Comparison of ENCODE assay signal across 22 cellular contexts in the genomic region with DNA sequence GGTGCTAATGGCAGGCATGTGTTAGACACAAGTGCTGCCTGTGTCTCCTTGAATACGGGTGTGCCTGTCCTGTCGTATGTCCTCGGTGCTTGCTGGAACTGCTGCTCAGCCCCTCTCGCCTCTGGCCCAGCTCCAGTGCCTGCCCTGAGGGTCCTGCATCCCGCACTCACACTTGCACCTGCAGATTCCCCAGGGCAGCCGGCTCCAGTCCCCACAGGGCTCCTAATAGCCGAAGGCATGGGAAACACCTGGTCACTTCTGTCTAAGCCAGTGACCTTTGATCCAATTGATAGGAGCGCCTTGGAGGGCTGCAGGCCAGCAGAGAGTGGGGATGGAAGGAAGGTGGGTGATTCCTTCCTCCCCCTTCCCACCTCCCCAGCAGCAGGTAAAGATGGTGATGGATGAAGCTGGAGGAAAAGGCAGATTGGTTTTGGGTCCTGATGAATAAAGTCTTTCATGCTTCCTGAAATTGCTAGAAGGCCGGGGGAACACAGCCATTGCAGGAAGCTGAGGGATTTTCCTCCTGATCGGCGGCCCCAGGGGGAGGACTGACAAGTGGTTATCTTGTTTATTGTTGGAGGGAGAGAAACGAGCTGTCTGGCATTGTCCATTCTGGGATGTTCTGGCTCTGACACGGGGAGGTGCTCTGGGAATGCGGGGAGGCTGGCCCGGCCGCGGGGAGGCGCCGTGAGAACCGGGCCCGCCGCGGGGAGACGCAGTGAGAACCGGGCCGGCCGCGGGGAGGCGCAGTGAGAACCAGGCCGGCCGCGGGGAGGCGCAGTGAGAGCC.
"Had no signal": no experiment of that assay in that cellular context is flagged by ENCODE, and none has a peak within 500 bp of the region (broad histone marks: within the 10 kb centered on the region; RNA-seq: fewer than 3 reads in every experiment).

No MANE protein-coding gene starts in this region.

- H3K9me3 ChIP-seq: colonic mucosa, psoas muscle, stomach had no signal

- H3K4me1 ChIP-seq: colonic mucosa, psoas muscle had no signal

- H3K4me3 ChIP-seq: colonic mucosa, psoas muscle, skin epidermis, stomach had no signal

- H3K27me3 ChIP-seq: brain microvascular endothelial cell, colonic mucosa had no signal

- H3K4me1 Mint-ChIP-seq: activated CD4-positive, alpha-beta T cell treated with anti-CD3 and anti-CD28 coated beads, Interleukin-2, amount 10 ng/mL, durations not matched to agents 24 days and 14 days; activated naive CD8-positive, alpha-beta T cell treated with anti-CD3 and anti-CD28 coated beads, Interleukin-2, amount 50 U/mL, for 24 hours had no signal

- H3K36me3 Mint-ChIP-seq: naive thymus-derived CD8-positive, alpha-beta T cell; type B pancreatic cell had no signal

- ATAC-seq: activated CD8-positive, alpha-beta T cell treated with anti-CD3 and anti-CD28 coated beads for 36 hours; activated naive CD8-positive, alpha-beta T cell treated with anti-CD3 and anti-CD28 coated beads, Interleukin-2, amount 50 U/mL, for 24 hours; naive thymus-derived CD8-positive, alpha-beta T cell; psoas muscle; right cardiac atrium had no signal

- H3K27ac Mint-ChIP-seq: activated CD4-positive, alpha-beta T cell treated with anti-CD3 and anti-CD28 coated beads, Interleukin-2, amount 10 ng/mL, durations not matched to agents 24 days and 14 days; activated CD8-positive, alpha-beta T cell treated with anti-CD3 and anti-CD28 coated beads for 36 hours; activated naive CD8-positive, alpha-beta T cell treated with anti-CD3 and anti-CD28 coated beads, Interleukin-2, amount 50 U/mL, for 24 hours; activated T-cell treated with anti-CD3 and anti-CD28 coated beads, Interleukin-2, amount 50 U/mL, for 24 hours; activated T-helper 2 cell treated with anti-CD3 and anti-CD28 coated beads, Interferon-gamma antibody, Interleukin-2, Interleukin-4, amounts not matched to agents 10 μg/mL and 5 μg/mL and 100 μg/mL, durations not matched to agents 14 hours and 24 hours and 36 hours; endodermal cell; naive thymus-derived CD8-positive, alpha-beta T cell; type B pancreatic cell had no signal

- H3K36me3 ChIP-seq: brain microvascular endothelial cell, colonic mucosa, stomach had no signal

- H3K9me3 Mint-ChIP-seq: activated CD4-positive, alpha-beta T cell treated with anti-CD3 and anti-CD28 coated beads, Interleukin-2, amount 10 ng/mL, durations not matched to agents 24 days and 14 days; activated CD8-positive, alpha-beta T cell treated with anti-CD3 and anti-CD28 coated beads for 36 hours; activated naive CD8-positive, alpha-beta T cell treated with anti-CD3 and anti-CD28 coated beads, Interleukin-2, amount 50 U/mL, for 24 hours; activated T-cell treated with anti-CD3 and anti-CD28 coated beads, Interleukin-2, amount 50 U/mL, for 24 hours; activated T-helper 2 cell treated with anti-CD3 and anti-CD28 coated beads, Interferon-gamma antibody, Interleukin-2, Interleukin-4, amounts not matched to agents 10 μg/mL and 5 μg/mL and 100 μg/mL, durations not matched to agents 14 hours and 24 hours and 36 hours; type B pancreatic cell had no signal

- H3K27me3 Mint-ChIP-seq: activated CD4-positive, alpha-beta T cell treated with anti-CD3 and anti-CD28 coated beads, Interleukin-2, amount 10 ng/mL, durations not matched to agents 24 days and 14 days; activated T-cell treated with anti-CD3 and anti-CD28 coated beads, Interleukin-2, amount 50 U/mL, for 24 hours had no signal

- H3K4me3 Mint-ChIP-seq: activated CD4-positive, alpha-beta T cell treated with anti-CD3 and anti-CD28 coated beads, Interleukin-2, amount 10 ng/mL, durations not matched to agents 24 days and 14 days; activated CD8-positive, alpha-beta T cell treated with anti-CD3 and anti-CD28 coated beads for 36 hours; activated naive CD8-positive, alpha-beta T cell treated with anti-CD3 and anti-CD28 coated beads, Interleukin-2, amount 50 U/mL, for 24 hours; activated T-cell treated with anti-CD3 and anti-CD28 coated beads, Interleukin-2, amount 50 U/mL, for 24 hours; endodermal cell; naive thymus-derived CD8-positive, alpha-beta T cell; type B pancreatic cell had no signal

- DNase-seq: activated CD4-positive, alpha-beta T cell treated with anti-CD3 and anti-CD28 coated beads, Interleukin-2, amount 10 ng/mL, durations not matched to agents 24 days and 14 days; activated CD8-positive, alpha-beta T cell treated with anti-CD3 and anti-CD28 coated beads for 36 hours; activated naive CD4-positive, alpha-beta T cell treated with Interleukin-2 at 50 U/mL for 16 hours; activated naive CD8-positive, alpha-beta T cell treated with anti-CD3 and anti-CD28 coated beads, Interleukin-2, amount 50 U/mL, for 24 hours; activated T-cell treated with anti-CD3 and anti-CD28 coated beads, Interleukin-2, amount 50 U/mL, for 24 hours; anterior cingulate cortex; brain microvascular endothelial cell; central memory CD4-positive, alpha-beta T cell; colonic mucosa; endodermal cell; foreskin melanocyte; occipital lobe; right cardiac atrium; stimulated activated CD4-positive, alpha-beta T cell treated with anti-CD3 and anti-CD28 coated beads, Interleukin-15, amount 100 ng/mL, for 24 hours; stimulated activated CD4-positive, alpha-beta T cell treated with anti-CD3 and anti-CD28 coated beads, Interleukin-2, amount 100 ng/mL, for 48 hours; stomach; T1000 had no signal

- H3K27ac ChIP-seq: brain microvascular endothelial cell, colonic mucosa, psoas muscle, skin epidermis, stomach had no signal
